In genomic region chr3:184332370-184333090, GRCh38 we compare ENCODE assay signal across 8 cellular contexts. TPM values are rescaled to one million over a fixed set of nuclear protein-coding genes. Genes with fewer than 3 reads are reported as not detected.
DNase-seq lines count a peak whose midpoint lies in the region; ATAC-seq and TF ChIP-seq lines count a peak whose summit lies in the region.

No MANE protein-coding gene starts in this region.

- DNase-seq in CD4-positive, alpha-beta memory T cell = no peak
- DNase-seq in Panc1 (ENCODE audit: low read depth, low spot score) = peak; percentile 88
- DNase-seq in dermis microvascular lymphatic vessel endothelial cell (ENCODE audit: low read depth in 2 of 2) = peak; percentile 76 to 97
- DNase-seq in natural killer cell = no peak
- no peak for DNase-seq in NCI-H1048 (lab: John Stamatoyannopoulos, UW)
- DNase-seq in H7 = no peak
- DNase-seq in NCI-H774 (lab: John Stamatoyannopoulos, UW) = no peak
- DNase-seq in SKM-1 treated with dmso at 0.1 percent for 144 hours (lab: John Stamatoyannopoulos, UW; ENCODE audit: unreplicated experiment) = no peak

- CTCF ChIA-PET in CD4-positive, alpha-beta memory T cell (lab: Charles Lee; ENCODE audit: partially characterized antibody) = interaction anchor here (1.2 to 1.5 kb wide), 2 partner anchors 21 to 39 kb away, joined by 5 to 6 read pairs; no protein-coding TSS in a partner anchor
- CTCF ChIA-PET in Panc1 (lab: Charles Lee) = no interaction called here

- H3K27ac ChIP-seq in CD4-positive, alpha-beta memory T cell (ENCODE audit: low read depth, low read length) = no peak overlapping the region
- H3K27ac ChIP-seq in Panc1 (ENCODE audit: low read length) = peak overlapping the region; percentile 60

- ATAC-seq in Panc1 (peak; percentile 5; the same call in 1 of the 2 replicates), natural killer cell (no peak)

- no peak overlapping the region for H3K4me3 Mint-ChIP-seq in CD4-positive, alpha-beta memory T cell
- peak overlapping the region; percentile 1 for H3K4me3 Mint-ChIP-seq in natural killer cell

- peaks cover 49% of the 10 kb centered on the region for H3K36me3 ChIP-seq in CD4-positive, alpha-beta memory T cell (ENCODE audit: insufficient read depth, low read length)
- H3K36me3 ChIP-seq in Panc1 (ENCODE audit: control insufficient read depth, insufficient read depth, low read length) (peaks cover 25% of the 10 kb centered on the region; the same call in 1 of the 2 replicates), H7 (replicated peaks; ENCODE audit: control insufficient read depth, insufficient read depth, low read length) (peaks cover 55% of the 10 kb centered on the region)

- intact Hi-C loops in CD4-positive, alpha-beta memory T cell (cut with micrococcal nuclease) = no loop called here
- intact Hi-C loops in Panc1 (cut with micrococcal nuclease; ENCODE audit: unreplicated experiment) (no loop called here), natural killer cell (cut with micrococcal nuclease) (no loop called here)

- in situ Hi-C loops in Panc1 (cut with HindIII; ENCODE audit: low pct_unique_long_range_greater_than_20kb, low sequenced_read_pairs) = no loop called here

- POLR2A ChIA-PET in CD4-positive, alpha-beta memory T cell (lab: Charles Lee; ENCODE audit: partially characterized antibody) = no interaction called here
- POLR2A ChIA-PET in Panc1 (lab: Charles Lee) = no interaction called here

- H3K27ac Mint-ChIP-seq in CD4-positive, alpha-beta memory T cell = peak overlapping the region; percentile 88 to 99 (median 94)
- peak overlapping the region; percentile 78 to 80 for H3K27ac Mint-ChIP-seq in natural killer cell

- peaks cover 20% of the 10 kb centered on the region for H3K4me1 ChIP-seq in CD4-positive, alpha-beta memory T cell (ENCODE audit: insufficient read depth, low read length)
- H3K4me1 ChIP-seq in Panc1 (ENCODE audit: control insufficient read depth, insufficient read depth, low read length) = peaks cover 58% of the 10 kb centered on the region

- H3K9me3 Mint-ChIP-seq in CD4-positive, alpha-beta memory T cell = no peaks in the 10 kb centered on the region
- no peaks in the 10 kb centered on the region for H3K9me3 Mint-ChIP-seq in natural killer cell

- BruUV-seq in Panc1 (replicated peaks; lab: Mats Ljungman, UMichigan) = no TSS peak

- H3K4me3 ChIP-seq in CD4-positive, alpha-beta memory T cell (ENCODE audit: low read length in 2 of 2) = no peak overlapping the region
- H3K4me3 ChIP-seq in Panc1 (ENCODE audit: low read depth in 2 of 2, low read length in 2 of 2) (no peak overlapping the region), H7 (ENCODE audit: insufficient read depth, low read depth, low read length) (no peak overlapping the region)

- no peaks in the 10 kb centered on the region for H3K27me3 ChIP-seq in CD4-positive, alpha-beta memory T cell (ENCODE audit: insufficient read depth, low read length)
- H3K27me3 ChIP-seq in Panc1 (ENCODE audit: control insufficient read depth, insufficient read depth, low read length) = no peaks in the 10 kb centered on the region
- no peaks in the 10 kb centered on the region for H3K27me3 ChIP-seq in H7 (ENCODE audit: control insufficient read depth, insufficient read depth, low read length)

- H3K9me3 ChIP-seq in CD4-positive, alpha-beta memory T cell (ENCODE audit: control insufficient read depth in 1 of 2, low read length in 2 of 2) = no peaks in the 10 kb centered on the region
- no peaks in the 10 kb centered on the region for H3K9me3 ChIP-seq in Panc1 (ENCODE audit: control insufficient read depth, insufficient read depth, low read depth, low read length)

- H3K27me3 Mint-ChIP-seq in CD4-positive, alpha-beta memory T cell = no peaks in the 10 kb centered on the region
- H3K27me3 Mint-ChIP-seq in natural killer cell (ENCODE audit: low read depth in 2 of 2) = peaks cover 0 to 1% of the 10 kb centered on the region in 2 donors

- peaks cover 16 to 39% (median 20%) of the 10 kb centered on the region in 4 donors for H3K4me1 Mint-ChIP-seq in CD4-positive, alpha-beta memory T cell
- peaks cover 12 to 37% of the 10 kb centered on the region in 2 donors for H3K4me1 Mint-ChIP-seq in natural killer cell

- TF ChIP-seq CTCF in Panc1 (IDR thresholded peaks at IDR 0.05) (no peak), natural killer cell (IDR thresholded peaks at IDR 0.05) (no peak)

- H3K36me3 Mint-ChIP-seq in CD4-positive, alpha-beta memory T cell = peaks cover 58 to 75% of the 10 kb centered on the region in 2 donors
- peaks cover 24% of the 10 kb centered on the region for H3K36me3 Mint-ChIP-seq in natural killer cell

RNA-seq across cellular contexts. Expression of gene FAM131A, which starts 4.9 kb away (rescaled TPM):
- 1 to 10 TPM; 9.0 to 10.0 TPM for total RNA-seq in CD4-positive, alpha-beta memory T cell
- 1 to 10 TPM; 1.1 to 1.6 TPM for polyA plus RNA-seq in CD4-positive, alpha-beta memory T cell
- total RNA-seq in Panc1 (2021; ENCODE audit: unreplicated experiment) = 30.1 TPM
- 31.9 TPM for polyA plus RNA-seq in Panc1 (2012; ENCODE audit: insufficient read length)
- total RNA-seq in dermis microvascular lymphatic vessel endothelial cell = 25.2 and 43.9 TPM in 2 replicates
- 1 to 10 TPM; 6.9 to 8.8 (median 8.5) TPM for total RNA-seq in natural killer cell
- 36.9 and 41.1 TPM in 2 replicates for total RNA-seq in H7 (2014; rRNA removed; shearing (Covaris generic))

RNA-seq across cellular contexts. Expression of gene EIF4G1, which starts 18.1 kb away (rescaled TPM):
- total RNA-seq in CD4-positive, alpha-beta memory T cell = 100 to 1,000 TPM; 236 to 246 TPM
- 10 to 100 TPM in 1 of 2 donors, 1 to 10 TPM in 1; 3.6 to 51.1 TPM for polyA plus RNA-seq in CD4-positive, alpha-beta memory T cell
- 798 TPM for total RNA-seq in Panc1 (2021; ENCODE audit: unreplicated experiment)
- polyA plus RNA-seq in Panc1 (2012; ENCODE audit: insufficient read length) = 816 TPM
- total RNA-seq in dermis microvascular lymphatic vessel endothelial cell = 212 and 278 TPM in 2 replicates
- total RNA-seq in natural killer cell = 100 to 1,000 TPM; 220 to 235 (median 227) TPM
- 359 and 392 TPM in 2 replicates for total RNA-seq in H7 (2014; rRNA removed; shearing (Covaris generic))

RNA-seq across cellular contexts. Expression of gene CLCN2, which starts 28.9 kb away (rescaled TPM):
- 1 to 10 TPM; 3.8 to 5.4 TPM for total RNA-seq in CD4-positive, alpha-beta memory T cell
- polyA plus RNA-seq in CD4-positive, alpha-beta memory T cell = under 1 TPM; 0.24 to 0.29 TPM
- 22.5 TPM for total RNA-seq in Panc1 (2021; ENCODE audit: unreplicated experiment)
- polyA plus RNA-seq in Panc1 (2012; ENCODE audit: insufficient read length) = 21.4 TPM
- total RNA-seq in dermis microvascular lymphatic vessel endothelial cell = 2.1 and 2.3 TPM in 2 replicates
- 1 to 10 TPM; 7.8 to 8.2 (median 8.1) TPM for total RNA-seq in natural killer cell
- total RNA-seq in H7 (2014; rRNA removed; shearing (Covaris generic)) = 17.1 and 22.3 TPM in 2 replicates

RNA-seq across cellular contexts. Expression of gene POLR2H, which starts 29.0 kb away (rescaled TPM):
- total RNA-seq in CD4-positive, alpha-beta memory T cell = 10 to 100 TPM; 61.3 to 66.1 TPM
- polyA plus RNA-seq in CD4-positive, alpha-beta memory T cell = 10 to 100 TPM; 56.6 to 58.8 TPM
- total RNA-seq in Panc1 (2021; ENCODE audit: unreplicated experiment) (156 TPM), dermis microvascular lymphatic vessel endothelial cell (82.8 and 89.1 TPM in 2 replicates), natural killer cell (10 to 100 TPM; 33.0 to 49.8 (median 41.1) TPM)
- 183 TPM for polyA plus RNA-seq in Panc1 (2012; ENCODE audit: insufficient read length)
- 92.8 and 100 TPM in 2 replicates for total RNA-seq in H7 (2014; rRNA removed; shearing (Covaris generic))

RNA-seq across cellular contexts. Expression of gene PSMD2, which starts 33.5 kb away (rescaled TPM):
- total RNA-seq in CD4-positive, alpha-beta memory T cell = 100 to 1,000 TPM; 148 to 154 TPM
- polyA plus RNA-seq in CD4-positive, alpha-beta memory T cell = 100 to 1,000 TPM; 195 to 298 TPM
- total RNA-seq in Panc1 (2021; ENCODE audit: unreplicated experiment) (536 TPM), dermis microvascular lymphatic vessel endothelial cell (428 and 463 TPM in 2 replicates), natural killer cell (100 to 1,000 TPM; 218 to 237 (median 231) TPM)
- 669 TPM for polyA plus RNA-seq in Panc1 (2012; ENCODE audit: insufficient read length)
- 378 and 392 TPM in 2 replicates for total RNA-seq in H7 (2014; rRNA removed; shearing (Covaris generic))

Comparison
In these comparisons a context has a peak if more than half of its experiments do, and no peak if none do; other contexts are left out.
1. DNase-seq: peak in Panc1 (single experiment) and dermis microvascular lymphatic vessel endothelial cell (2 of 2); none in CD4-positive, alpha-beta memory T cell (0 of 5), natural killer cell (single experiment), NCI-H1048 (single experiment), H7 (single experiment), NCI-H774 (single experiment) and SKM-1 treated with dmso at 0.1 percent for 144 hours (single experiment).